Comparison of ENCODE assay signal across 2 cellular contexts in the genomic region with DNA sequence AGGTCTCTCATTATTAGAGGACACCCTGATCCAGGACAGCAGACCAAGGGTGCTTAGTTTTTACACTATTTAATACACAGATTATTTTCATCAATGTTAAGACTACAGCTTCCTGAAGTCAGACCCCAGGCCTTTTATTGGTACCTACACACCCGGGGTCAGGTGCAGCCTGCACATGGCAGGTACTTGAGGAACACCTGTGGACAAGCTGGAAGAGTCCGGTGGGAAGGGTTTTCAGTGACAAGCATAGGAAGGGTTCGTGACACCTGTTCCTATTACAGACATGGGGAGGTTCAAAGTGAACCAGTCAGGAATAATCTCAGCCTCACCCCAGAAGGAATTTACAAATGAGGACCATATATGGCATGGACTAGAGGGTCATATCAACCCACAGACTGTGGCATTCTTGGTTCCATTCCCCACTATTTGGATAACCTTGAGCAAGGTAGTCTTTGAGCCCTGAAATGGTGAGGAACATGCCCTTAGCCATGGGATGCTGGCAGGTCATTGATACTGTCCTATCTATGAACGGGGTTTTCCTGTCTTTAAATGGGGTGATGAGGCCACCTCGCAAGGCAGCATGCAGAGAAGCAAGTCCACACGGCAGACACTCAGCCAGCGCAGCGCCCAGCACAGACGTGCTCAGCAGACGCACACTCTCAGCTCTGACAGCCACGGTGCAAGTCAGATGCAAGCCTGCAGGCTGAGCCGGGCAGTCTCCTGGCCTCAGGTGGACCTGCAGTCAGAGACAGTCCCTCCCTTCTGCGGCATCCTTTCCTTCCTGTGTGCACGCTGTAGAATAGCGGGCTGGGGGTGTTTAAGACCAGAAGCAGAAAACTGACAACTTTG.
TF ChIP-seq lines count a peak whose summit lies in the region.

No MANE protein-coding gene starts in this region.

TF ChIP-seq in K562, 482 proteins besides CTCF, POLR2A, EP300 and RAD21 (continued from another document):
- TF ChIP-seq, protein P1, sequence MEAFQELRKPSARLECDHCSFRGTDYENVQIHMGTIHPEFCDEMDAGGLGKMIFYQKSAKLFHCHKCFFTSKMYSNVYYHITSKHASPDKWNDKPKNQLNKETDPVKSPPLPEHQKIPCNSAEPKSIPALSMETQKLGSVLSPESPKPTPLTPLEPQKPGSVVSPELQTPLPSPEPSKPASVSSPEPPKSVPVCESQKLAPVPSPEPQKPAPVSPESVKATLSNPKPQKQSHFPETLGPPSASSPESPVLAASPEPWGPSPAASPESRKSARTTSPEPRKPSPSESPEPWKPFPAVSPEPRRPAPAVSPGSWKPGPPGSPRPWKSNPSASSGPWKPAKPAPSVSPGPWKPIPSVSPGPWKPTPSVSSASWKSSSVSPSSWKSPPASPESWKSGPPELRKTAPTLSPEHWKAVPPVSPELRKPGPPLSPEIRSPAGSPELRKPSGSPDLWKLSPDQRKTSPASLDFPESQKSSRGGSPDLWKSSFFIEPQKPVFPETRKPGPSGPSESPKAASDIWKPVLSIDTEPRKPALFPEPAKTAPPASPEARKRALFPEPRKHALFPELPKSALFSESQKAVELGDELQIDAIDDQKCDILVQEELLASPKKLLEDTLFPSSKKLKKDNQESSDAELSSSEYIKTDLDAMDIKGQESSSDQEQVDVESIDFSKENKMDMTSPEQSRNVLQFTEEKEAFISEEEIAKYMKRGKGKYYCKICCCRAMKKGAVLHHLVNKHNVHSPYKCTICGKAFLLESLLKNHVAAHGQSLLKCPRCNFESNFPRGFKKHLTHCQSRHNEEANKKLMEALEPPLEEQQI (IDR thresholded peaks at IDR 0.05): no peak
- TF ChIP-seq, protein P2, sequence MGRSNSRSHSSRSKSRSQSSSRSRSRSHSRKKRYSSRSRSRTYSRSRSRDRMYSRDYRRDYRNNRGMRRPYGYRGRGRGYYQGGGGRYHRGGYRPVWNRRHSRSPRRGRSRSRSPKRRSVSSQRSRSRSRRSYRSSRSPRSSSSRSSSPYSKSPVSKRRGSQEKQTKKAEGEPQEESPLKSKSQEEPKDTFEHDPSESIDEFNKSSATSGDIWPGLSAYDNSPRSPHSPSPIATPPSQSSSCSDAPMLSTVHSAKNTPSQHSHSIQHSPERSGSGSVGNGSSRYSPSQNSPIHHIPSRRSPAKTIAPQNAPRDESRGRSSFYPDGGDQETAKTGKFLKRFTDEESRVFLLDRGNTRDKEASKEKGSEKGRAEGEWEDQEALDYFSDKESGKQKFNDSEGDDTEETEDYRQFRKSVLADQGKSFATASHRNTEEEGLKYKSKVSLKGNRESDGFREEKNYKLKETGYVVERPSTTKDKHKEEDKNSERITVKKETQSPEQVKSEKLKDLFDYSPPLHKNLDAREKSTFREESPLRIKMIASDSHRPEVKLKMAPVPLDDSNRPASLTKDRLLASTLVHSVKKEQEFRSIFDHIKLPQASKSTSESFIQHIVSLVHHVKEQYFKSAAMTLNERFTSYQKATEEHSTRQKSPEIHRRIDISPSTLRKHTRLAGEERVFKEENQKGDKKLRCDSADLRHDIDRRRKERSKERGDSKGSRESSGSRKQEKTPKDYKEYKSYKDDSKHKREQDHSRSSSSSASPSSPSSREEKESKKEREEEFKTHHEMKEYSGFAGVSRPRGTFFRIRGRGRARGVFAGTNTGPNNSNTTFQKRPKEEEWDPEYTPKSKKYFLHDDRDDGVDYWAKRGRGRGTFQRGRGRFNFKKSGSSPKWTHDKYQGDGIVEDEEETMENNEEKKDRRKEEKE (IDR thresholded peaks at IDR 0.05; ENCODE audit: borderline replicate concordance in 1 of 2, control insufficient read depth in 1 of 2, low read depth in 2 of 2, low read length in 1 of 2): no peak
- TF ChIP-seq ZNF79 (CRISPR knock-in tag; IDR thresholded peaks at IDR 0.05; ENCODE audit: low read depth) (no peak), RBM34 (IDR thresholded peaks at IDR 0.05; ENCODE audit: borderline replicate concordance, insufficient read depth, low read length) (no peak), SMAD1 (IDR thresholded peaks at IDR 0.05; ENCODE audit: low read depth, low read length, partially characterized antibody) (no peak), SMAD2 (IDR thresholded peaks at IDR 0.05; ENCODE audit: low read depth, low read length) (no peak), ZNF212 (CRISPR knock-in tag; IDR thresholded peaks at IDR 0.05) (no peak), GATA2 (CRISPR knock-in tag; IDR thresholded peaks at IDR 0.05) (no peak), HIVEP1 (CRISPR knock-in tag; IDR thresholded peaks at IDR 0.05) (no peak), HNRNPK (IDR thresholded peaks at IDR 0.05; ENCODE audit: low read depth, low read length, poor library complexity, severe bottlenecking) (no peak), TBP (optimal IDR thresholded peaks at IDR 0.05; ENCODE audit: low read depth, low read length) (no peak)
- TF ChIP-seq, protein P3, sequence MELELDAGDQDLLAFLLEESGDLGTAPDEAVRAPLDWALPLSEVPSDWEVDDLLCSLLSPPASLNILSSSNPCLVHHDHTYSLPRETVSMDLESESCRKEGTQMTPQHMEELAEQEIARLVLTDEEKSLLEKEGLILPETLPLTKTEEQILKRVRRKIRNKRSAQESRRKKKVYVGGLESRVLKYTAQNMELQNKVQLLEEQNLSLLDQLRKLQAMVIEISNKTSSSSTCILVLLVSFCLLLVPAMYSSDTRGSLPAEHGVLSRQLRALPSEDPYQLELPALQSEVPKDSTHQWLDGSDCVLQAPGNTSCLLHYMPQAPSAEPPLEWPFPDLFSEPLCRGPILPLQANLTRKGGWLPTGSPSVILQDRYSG (tag; conservative IDR thresholded peaks at IDR 0.05; ENCODE audit: low read depth): no peak

TF ChIP-seq in HepG2, 621 proteins besides CTCF, POLR2A, EP300 and RAD21 (continued from another document and continues in another):
- TF ChIP-seq, protein P4, sequence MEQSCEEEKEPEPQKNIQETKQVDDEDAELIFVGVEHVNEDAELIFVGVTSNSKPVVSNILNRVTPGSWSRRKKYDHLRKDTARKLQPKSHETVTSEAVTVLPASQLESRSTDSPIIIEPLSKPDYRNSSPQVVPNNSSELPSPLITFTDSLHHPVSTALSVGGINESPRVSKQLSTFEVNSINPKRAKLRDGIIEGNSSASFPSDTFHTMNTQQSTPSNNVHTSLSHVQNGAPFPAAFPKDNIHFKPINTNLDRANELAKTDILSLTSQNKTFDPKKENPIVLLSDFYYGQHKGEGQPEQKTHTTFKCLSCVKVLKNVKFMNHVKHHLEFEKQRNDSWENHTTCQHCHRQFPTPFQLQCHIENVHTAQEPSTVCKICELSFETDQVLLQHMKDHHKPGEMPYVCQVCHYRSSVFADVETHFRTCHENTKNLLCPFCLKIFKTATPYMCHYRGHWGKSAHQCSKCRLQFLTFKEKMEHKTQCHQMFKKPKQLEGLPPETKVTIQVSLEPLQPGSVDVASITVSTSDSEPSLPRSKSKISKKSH (CRISPR knock-in tag; IDR thresholded peaks at IDR 0.05; ENCODE audit: borderline replicate concordance): no peak
- TF ChIP-seq, protein P5, sequence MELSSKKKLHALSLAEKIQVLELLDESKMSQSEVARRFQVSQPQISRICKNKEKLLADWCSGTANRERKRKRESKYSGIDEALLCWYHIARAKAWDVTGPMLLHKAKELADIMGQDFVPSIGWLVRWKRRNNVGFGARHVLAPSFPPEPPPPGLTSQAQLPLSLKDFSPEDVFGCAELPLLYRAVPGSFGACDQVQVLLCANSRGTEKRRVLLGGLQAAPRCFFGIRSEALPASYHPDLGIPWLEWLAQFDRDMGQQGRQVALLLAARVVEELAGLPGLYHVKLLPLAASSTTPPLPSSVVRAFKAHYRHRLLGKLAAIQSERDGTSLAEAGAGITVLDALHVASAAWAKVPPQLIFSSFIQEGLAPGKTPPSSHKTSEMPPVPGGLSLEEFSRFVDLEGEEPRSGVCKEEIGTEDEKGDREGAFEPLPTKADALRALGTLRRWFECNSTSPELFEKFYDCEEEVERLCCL (CRISPR knock-in tag; IDR thresholded peaks at IDR 0.05; ENCODE audit: borderline replicate concordance): no peak
- no peak for TF ChIP-seq EZH2 (conservative IDR thresholded peaks at IDR 0.05; ENCODE audit: low read depth, low read length)
- TF ChIP-seq, protein P6, sequence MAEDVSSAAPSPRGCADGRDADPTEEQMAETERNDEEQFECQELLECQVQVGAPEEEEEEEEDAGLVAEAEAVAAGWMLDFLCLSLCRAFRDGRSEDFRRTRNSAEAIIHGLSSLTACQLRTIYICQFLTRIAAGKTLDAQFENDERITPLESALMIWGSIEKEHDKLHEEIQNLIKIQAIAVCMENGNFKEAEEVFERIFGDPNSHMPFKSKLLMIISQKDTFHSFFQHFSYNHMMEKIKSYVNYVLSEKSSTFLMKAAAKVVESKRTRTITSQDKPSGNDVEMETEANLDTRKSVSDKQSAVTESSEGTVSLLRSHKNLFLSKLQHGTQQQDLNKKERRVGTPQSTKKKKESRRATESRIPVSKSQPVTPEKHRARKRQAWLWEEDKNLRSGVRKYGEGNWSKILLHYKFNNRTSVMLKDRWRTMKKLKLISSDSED (CRISPR knock-in tag; IDR thresholded peaks at IDR 0.05): no peak
- peak; percentile 90 for TF ChIP-seq SRF (IDR thresholded peaks at IDR 0.05; ENCODE audit: low read depth, low read length)
- TF ChIP-seq ZNF33A (CRISPR knock-in tag; IDR thresholded peaks at IDR 0.05; ENCODE audit: borderline replicate concordance): no peak
- TF ChIP-seq AKAP8 (CRISPR knock-in tag; IDR thresholded peaks at IDR 0.05): no peak
- TF ChIP-seq ZNF33B (CRISPR knock-in tag; IDR thresholded peaks at IDR 0.05): no peak
- TF ChIP-seq, protein P7, sequence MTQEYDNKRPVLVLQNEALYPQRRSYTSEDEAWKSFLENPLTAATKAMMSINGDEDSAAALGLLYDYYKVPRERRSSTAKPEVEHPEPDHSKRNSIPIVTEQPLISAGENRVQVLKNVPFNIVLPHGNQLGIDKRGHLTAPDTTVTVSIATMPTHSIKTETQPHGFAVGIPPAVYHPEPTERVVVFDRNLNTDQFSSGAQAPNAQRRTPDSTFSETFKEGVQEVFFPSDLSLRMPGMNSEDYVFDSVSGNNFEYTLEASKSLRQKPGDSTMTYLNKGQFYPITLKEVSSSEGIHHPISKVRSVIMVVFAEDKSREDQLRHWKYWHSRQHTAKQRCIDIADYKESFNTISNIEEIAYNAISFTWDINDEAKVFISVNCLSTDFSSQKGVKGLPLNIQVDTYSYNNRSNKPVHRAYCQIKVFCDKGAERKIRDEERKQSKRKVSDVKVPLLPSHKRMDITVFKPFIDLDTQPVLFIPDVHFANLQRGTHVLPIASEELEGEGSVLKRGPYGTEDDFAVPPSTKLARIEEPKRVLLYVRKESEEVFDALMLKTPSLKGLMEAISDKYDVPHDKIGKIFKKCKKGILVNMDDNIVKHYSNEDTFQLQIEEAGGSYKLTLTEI (CRISPR knock-in tag; conservative IDR thresholded peaks at IDR 0.05): no peak
- TF ChIP-seq, protein P8, sequence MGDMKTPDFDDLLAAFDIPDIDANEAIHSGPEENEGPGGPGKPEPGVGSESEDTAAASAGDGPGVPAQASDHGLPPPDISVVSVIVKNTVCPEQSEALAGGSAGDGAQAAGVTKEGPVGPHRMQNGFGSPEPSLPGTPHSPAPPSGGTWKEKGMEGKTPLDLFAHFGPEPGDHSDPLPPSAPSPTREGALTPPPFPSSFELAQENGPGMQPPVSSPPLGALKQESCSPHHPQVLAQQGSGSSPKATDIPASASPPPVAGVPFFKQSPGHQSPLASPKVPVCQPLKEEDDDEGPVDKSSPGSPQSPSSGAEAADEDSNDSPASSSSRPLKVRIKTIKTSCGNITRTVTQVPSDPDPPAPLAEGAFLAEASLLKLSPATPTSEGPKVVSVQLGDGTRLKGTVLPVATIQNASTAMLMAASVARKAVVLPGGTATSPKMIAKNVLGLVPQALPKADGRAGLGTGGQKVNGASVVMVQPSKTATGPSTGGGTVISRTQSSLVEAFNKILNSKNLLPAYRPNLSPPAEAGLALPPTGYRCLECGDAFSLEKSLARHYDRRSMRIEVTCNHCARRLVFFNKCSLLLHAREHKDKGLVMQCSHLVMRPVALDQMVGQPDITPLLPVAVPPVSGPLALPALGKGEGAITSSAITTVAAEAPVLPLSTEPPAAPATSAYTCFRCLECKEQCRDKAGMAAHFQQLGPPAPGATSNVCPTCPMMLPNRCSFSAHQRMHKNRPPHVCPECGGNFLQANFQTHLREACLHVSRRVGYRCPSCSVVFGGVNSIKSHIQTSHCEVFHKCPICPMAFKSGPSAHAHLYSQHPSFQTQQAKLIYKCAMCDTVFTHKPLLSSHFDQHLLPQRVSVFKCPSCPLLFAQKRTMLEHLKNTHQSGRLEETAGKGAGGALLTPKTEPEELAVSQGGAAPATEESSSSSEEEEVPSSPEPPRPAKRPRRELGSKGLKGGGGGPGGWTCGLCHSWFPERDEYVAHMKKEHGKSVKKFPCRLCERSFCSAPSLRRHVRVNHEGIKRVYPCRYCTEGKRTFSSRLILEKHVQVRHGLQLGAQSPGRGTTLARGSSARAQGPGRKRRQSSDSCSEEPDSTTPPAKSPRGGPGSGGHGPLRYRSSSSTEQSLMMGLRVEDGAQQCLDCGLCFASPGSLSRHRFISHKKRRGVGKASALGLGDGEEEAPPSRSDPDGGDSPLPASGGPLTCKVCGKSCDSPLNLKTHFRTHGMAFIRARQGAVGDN (CRISPR knock-in tag; IDR thresholded peaks at IDR 0.05): peak; percentile 52
- TF ChIP-seq, protein P9, sequence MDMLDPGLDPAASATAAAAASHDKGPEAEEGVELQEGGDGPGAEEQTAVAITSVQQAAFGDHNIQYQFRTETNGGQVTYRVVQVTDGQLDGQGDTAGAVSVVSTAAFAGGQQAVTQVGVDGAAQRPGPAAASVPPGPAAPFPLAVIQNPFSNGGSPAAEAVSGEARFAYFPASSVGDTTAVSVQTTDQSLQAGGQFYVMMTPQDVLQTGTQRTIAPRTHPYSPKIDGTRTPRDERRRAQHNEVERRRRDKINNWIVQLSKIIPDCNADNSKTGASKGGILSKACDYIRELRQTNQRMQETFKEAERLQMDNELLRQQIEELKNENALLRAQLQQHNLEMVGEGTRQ (IDR thresholded peaks at IDR 0.05; ENCODE audit: low read depth, low read length): no peak
- TF ChIP-seq, protein P9 (CRISPR knock-in tag; IDR thresholded peaks at IDR 0.05; ENCODE audit: borderline replicate concordance): peak; percentile 68; the same call in 1 of the 2 replicates
